21 cellular contexts compared by ENCODE assay signal in the genomic region with DNA sequence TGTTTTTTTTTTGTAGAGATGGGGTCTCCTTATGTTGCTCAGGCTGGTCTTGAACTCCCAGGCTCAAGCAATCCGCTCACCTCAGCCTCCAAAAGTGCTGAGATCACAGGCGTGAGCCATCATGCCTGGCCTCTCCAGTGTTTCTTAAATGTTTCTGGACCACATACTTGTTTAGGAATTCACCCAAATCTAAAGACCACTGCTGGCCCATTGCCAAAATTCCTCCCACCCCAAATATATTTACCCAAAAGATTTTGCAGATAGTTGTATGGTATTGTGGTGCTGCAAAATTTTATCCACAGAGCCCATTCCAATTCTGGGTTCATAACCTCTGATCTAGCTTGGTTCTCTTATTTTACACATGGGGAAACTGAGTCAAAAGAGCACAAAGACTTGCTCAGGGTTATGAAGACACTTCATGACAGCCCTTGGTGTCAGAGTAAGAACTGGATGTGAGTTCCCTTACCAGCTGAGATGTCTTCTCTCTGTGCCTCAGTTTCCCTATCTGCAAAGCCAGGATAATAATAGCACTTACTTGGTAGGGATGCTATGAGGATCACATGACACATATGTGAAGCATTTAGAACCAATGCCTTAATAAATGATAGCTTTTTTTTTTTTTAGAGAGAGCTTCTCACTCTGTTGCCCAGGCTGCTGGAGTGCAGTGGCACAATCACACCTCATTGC. TPM values are rescaled to one million over a fixed set of nuclear protein-coding genes. Genes with fewer than 3 reads are reported as not detected.
DNase-seq lines count a peak whose midpoint lies in the region; ATAC-seq, FAIRE-seq and TF ChIP-seq lines count a peak whose summit lies in the region.
"Had no signal": no experiment of that assay in that cellular context is flagged by ENCODE, and none has a peak within 500 bp of the region (broad histone marks: within the 10 kb centered on the region; RNA-seq: fewer than 3 reads in every experiment).

No MANE protein-coding gene starts in this region.

- H3K79me2 ChIP-seq in SK-N-SH (ENCODE audit: insufficient read depth) (no peaks in the 10 kb centered on the region), K562 (ENCODE audit: control insufficient read depth, insufficient read depth, low read length) (no peaks in the 10 kb centered on the region)

- H2AFZ ChIP-seq in SK-N-SH (ENCODE audit: low read depth) (no peak overlapping the region), K562 (ENCODE audit: low read depth, low read length) (no peak overlapping the region)
- H2AFZ ChIP-seq: GM23338 had no signal

- peaks cover 0 to 7% of the 10 kb centered on the region in 2 experiments; a peak in 1 of 4 replicates for H3K4me1 ChIP-seq in SK-N-SH (ENCODE audit: control insufficient read depth in 1 of 2, insufficient read depth in 2 of 2, low read depth in 1 of 2, low read length in 1 of 2)
- H3K4me1 ChIP-seq in K562 (replicated peaks in 1 of 2; ENCODE audit: control insufficient read depth in 2 of 2, insufficient read depth in 2 of 2, low read length in 2 of 2), result no peaks in the 10 kb centered on the region
- H3K4me1 ChIP-seq in liver (ENCODE audit: control insufficient read depth in 4 of 4, insufficient read depth in 4 of 4, low read length in 3 of 4), result peaks cover 15 to 48% (median 44%) of the 10 kb centered on the region in 4 donors
- peaks cover 0 to 57% (median 16%) of the 10 kb centered on the region in 6 donors for H3K4me1 ChIP-seq in spleen
- H3K4me1 ChIP-seq: BE2C had no signal

- ATAC-seq in SK-N-SH treated with all-trans-retinoic acid at 6 μM for 48 hours (no peak), K562 (no peak), GM21529 (IDR thresholded peaks at IDR 0.05; ENCODE audit: unreplicated experiment) (no peak), GM18498 (IDR thresholded peaks at IDR 0.05; ENCODE audit: unreplicated experiment) (no peak)

- 23% methylated on average over 2 of the region's 2 CpGs for WGBS in SK-N-SH (ENCODE audit: low lambda C conversion rate)
- WGBS in K562 (ENCODE audit: insufficient coverage, low coverage, missing lambda C conversion rate), result 0% methylated on average over 2 of the region's 2 CpGs
- WGBS in liver, result 96% methylated on average over 2 of the region's 2 CpGs
- WGBS in spleen, 5 donors, result 64 to 95% (median 89%) methylated on average over 2 of the region's 2 CpGs

- H3K4me3 ChIP-seq in SK-N-SH (ENCODE audit: low read depth in 2 of 2, low read length in 1 of 2) (no peak overlapping the region), K562 (no peak overlapping the region), liver (ENCODE audit: low read depth in 1 of 3, low read length in 3 of 3) (no peak overlapping the region), spleen (peak overlapping the region in 1 of 8 donors; percentile 51)
- H3K4me3 ChIP-seq: BLaER1 treated with 17β-estradiol and CSF1 and Interleukin-3, amounts not matched to agents 10 nM and 100 nM; GM23338 had no signal

- intact Hi-C loops in K562 (cut with micrococcal nuclease), result no loop called here
- intact Hi-C loops in spleen (cut with DNase I; ENCODE audit: low total_unique reads), result loop anchor here (5.0 kb wide), 1 partner anchor 289 kb away; no protein-coding TSS in a partner anchor

- H3K4me2 ChIP-seq in SK-N-SH (no peak overlapping the region), K562 (ENCODE audit: insufficient read depth, low read length) (no peak overlapping the region)
- H3K4me2 ChIP-seq: GM23338 had no signal

- TF ChIP-seq RAD21 in SK-N-SH (IDR thresholded peaks at IDR 0.05; ENCODE audit: low read length) (no peak), K562 (CRISPR knock-in tag; conservative IDR thresholded peaks at IDR 0.05 in 1 of 2, IDR thresholded peaks at IDR 0.05 in 1 of 2) (no peak), liver (IDR thresholded peaks at IDR 0.05) (no peak)

- H3K27me3 ChIP-seq in SK-N-SH (ENCODE audit: insufficient read depth) (peaks cover 22% of the 10 kb centered on the region; the same call in 1 of the 2 replicates), K562 (ENCODE audit: control insufficient read depth in 2 of 2, insufficient read depth in 2 of 2, low read length in 2 of 2) (peaks cover 3 to 16% of the 10 kb centered on the region in 2 experiments; a peak in 3 of 5 replicates), liver (ENCODE audit: control insufficient read depth in 4 of 4, insufficient read depth in 4 of 4, low read length in 3 of 4) (no peaks in the 10 kb centered on the region), spleen (replicated peaks in 1 of 7) (peaks cover 0 to 50% (median 0%) of the 10 kb centered on the region in 7 donors)
- H3K27me3 ChIP-seq: BE2C; BLaER1 treated with 17β-estradiol and CSF1 and Interleukin-3, amounts not matched to agents 10 nM and 100 nM had no signal

- H4K20me1 ChIP-seq in SK-N-SH (ENCODE audit: insufficient read depth) (no peaks in the 10 kb centered on the region), K562 (replicated peaks; ENCODE audit: control insufficient read depth, insufficient read depth, low read length) (no peaks in the 10 kb centered on the region)
- H4K20me1 ChIP-seq: BLaER1 treated with 17β-estradiol and CSF1 and Interleukin-3, amounts not matched to agents 10 nM and 100 nM had no signal

- TF ChIP-seq CTCF in SK-N-SH (IDR thresholded peaks at IDR 0.05) (no peak), K562 (IDR thresholded peaks at IDR 0.05 in 2 of 3, conservative IDR thresholded peaks at IDR 0.05 in 1 of 3; ENCODE audit: insufficient read depth in 2 of 3, low read depth in 1 of 3, low read length in 3 of 3) (no peak), liver (IDR thresholded peaks at IDR 0.05; ENCODE audit: low read depth, low read length, missing input control) (no peak), spleen (IDR thresholded peaks at IDR 0.05 in 8 of 11, conservative IDR thresholded peaks at IDR 0.05 in 3 of 11) (no peak)

- DNase-seq in SK-N-SH, result no peak
- no peak for DNase-seq in K562 (ENCODE audit: extremely low read depth in 1 of 4, low spot score in 3 of 4)
- no peak for DNase-seq in spleen
- no peak for DNase-seq in T-helper 1 cell
- DNase-seq: BE2C, COR-L47, DMS79 treated with DMSO at 0.1 percent for 48 hours, H9 had no signal

- no peaks in the 10 kb centered on the region for H3F3A ChIP-seq in SK-N-SH (replicated peaks; ENCODE audit: insufficient read depth)

- in situ Hi-C loops in K562 (cut with MboI), result loop anchor here (5.0 kb wide), 1 partner anchor 436 kb away; no protein-coding TSS in a partner anchor

- TF ChIP-seq EP300 in SK-N-SH (IDR thresholded peaks at IDR 0.05; ENCODE audit: borderline replicate concordance in 1 of 2, low read depth in 1 of 2, low read length in 1 of 2), result no peak
- TF ChIP-seq EP300 in K562 (IDR thresholded peaks at IDR 0.05; ENCODE audit: low read length), result no peak

- no TSS peak for BruUV-seq in K562 (replicated peaks; lab: Mats Ljungman, UMichigan)

- FAIRE-seq in K562 (lab: Jason Lieb, UNC), result no peak
- FAIRE-seq: A204.1 had no signal

- CTCF ChIA-PET in SK-N-SH (lab: Yijun Ruan, JAX) (interaction anchor here (0.7 to 8.0 kb wide), 10 partner anchors 10 to 450 kb away, joined by 3 to 49 read pairs (median 3); a partner anchor contains a TSS), K562 (lab: Yijun Ruan, JAX; ENCODE audit: low intra/inter-chr PET ratio) (interaction anchor here (0.6 to 1.1 kb wide), 4 partner anchors 13 to 61 kb away, joined by 3 to 4 read pairs (median 3); no protein-coding TSS in a partner anchor)

- TF ChIP-seq POLR2A in K562 (conservative IDR thresholded peaks at IDR 0.05) (no peak), spleen (IDR thresholded peaks at IDR 0.05) (no peak)

- no peaks in the 10 kb centered on the region for H3K9me2 ChIP-seq in SK-N-SH

- no peak overlapping the region for H3K27ac ChIP-seq in SK-N-SH (ENCODE audit: low read depth in 2 of 2, low read length in 1 of 2)
- H3K27ac ChIP-seq in K562 (ENCODE audit: extremely low read depth, low read depth, low read length), result no peak overlapping the region
- peak overlapping the region; percentile 86 to 97 for H3K27ac ChIP-seq in liver (ENCODE audit: low read depth in 1 of 2, low read length in 2 of 2)
- H3K27ac ChIP-seq in spleen, result peak overlapping the region in 6 of 8 donors; percentile 52 to 92 (median 85)
- H3K27ac ChIP-seq: 22Rv1 had no signal

- H3K36me3 ChIP-seq in SK-N-SH (replicated peaks in 1 of 2; ENCODE audit: control insufficient read depth in 1 of 2, insufficient read depth in 2 of 2, low read length in 1 of 2), result no peaks in the 10 kb centered on the region
- H3K36me3 ChIP-seq in K562 (ENCODE audit: control insufficient read depth, insufficient read depth, low read length), result no peaks in the 10 kb centered on the region
- no peaks in the 10 kb centered on the region for H3K36me3 ChIP-seq in liver (ENCODE audit: control insufficient read depth in 4 of 4, insufficient read depth in 3 of 4, low read depth in 1 of 4, low read length in 3 of 4)
- no peaks in the 10 kb centered on the region for H3K36me3 ChIP-seq in spleen
- H3K36me3 ChIP-seq: BE2C; BLaER1 treated with 17β-estradiol and CSF1 and Interleukin-3, amounts not matched to agents 10 nM and 100 nM had no signal

- H3K9ac ChIP-seq in SK-N-SH (no peak overlapping the region), K562 (ENCODE audit: insufficient read depth in 1 of 2, low read depth in 2 of 2, low read length in 2 of 2) (no peak overlapping the region), liver (ENCODE audit: low read depth in 1 of 2, low read length in 2 of 2) (no peak overlapping the region)

- POLR2A ChIA-PET in SK-N-SH (lab: Yijun Ruan, JAX) (no interaction called here), K562 (lab: Yijun Ruan, JAX) (interaction anchor here (0.6 to 0.9 kb wide), 3 partner anchors 8 to 288 kb away, joined by 3 to 4 read pairs (median 3); no protein-coding TSS in a partner anchor)

- H3K9me3 ChIP-seq in SK-N-SH (no peaks in the 10 kb centered on the region), K562 (replicated peaks; ENCODE audit: control insufficient read depth, insufficient read depth, low read depth, low read length) (no peaks in the 10 kb centered on the region), liver (ENCODE audit: control insufficient read depth in 4 of 4, low read length in 3 of 4) (peaks cover 0 to 1% (median 0%) of the 10 kb centered on the region in 4 donors), spleen (peaks cover 0 to 7% (median 4%) of the 10 kb centered on the region in 8 donors)
- H3K9me3 ChIP-seq: BE2C had no signal

- no peaks in the 10 kb centered on the region for H3K9me1 ChIP-seq in K562 (ENCODE audit: control insufficient read depth, insufficient read depth, low read length)

RNA-seq across cellular contexts. Expression of a gene that starts 10.9 kb away (rescaled TPM):
- polyA plus RNA-seq in SK-N-SH (2012; rRNA removed), result not detected in 2 replicates
- not detected in 2 replicates for polyA plus RNA-seq in SK-N-SH (2012; cell fraction: cytosol; rRNA removed)
- polyA plus RNA-seq in SK-N-SH (2012; cell fraction: nucleus; rRNA removed), result not detected in 2 replicates
- total RNA-seq in K562 (2011; cell fraction: chromatin; rRNA removed; ENCODE audit: low replicate concordance), result not detected in 2 replicates
- not detected in 2 replicates for total RNA-seq in K562 (2011; cell fraction: nucleolus; rRNA removed)
- not detected in 2 replicates for total RNA-seq in K562 (2011; cell fraction: nucleoplasm; rRNA removed)
- not detected in 2 replicates for total RNA-seq in K562 (2014; rRNA removed)
- total RNA-seq in K562 (2014; rRNA removed; fragmentation: Illumina TruSeq; extraction: Trizol), result not detected in 2 replicates
- not detected in 2 replicates for total RNA-seq in K562 (2015; rRNA removed; fragmentation: Illumina TruSeq; extraction: Trizol)
- total RNA-seq in K562 (2021), result not detected in 2 replicates
- not detected in 2 replicates for polyA plus RNA-seq in K562 (2011; rRNA removed)
- polyA plus RNA-seq in K562 (2011; cell fraction: cytosol; rRNA removed), result not detected in 2 replicates
- not detected in 2 replicates for polyA plus RNA-seq in K562 (2011; cell fraction: nucleus; rRNA removed)
- polyA plus RNA-seq in K562 (2012), result not detected in 2 replicates
- not detected in 2 replicates for polyA plus RNA-seq in K562 (2014; fragmentation: Illumina TruSeq; extraction: Trizol)
- not detected for polyA plus RNA-seq in K562 (2014; fragmentation: Nextera tagmentation; extraction: Ambion mirVana)
- not detected in 2 replicates for polyA plus RNA-seq in K562 (2014; rRNA removed)
- not detected in 2 replicates for polyA minus RNA-seq in K562 (2011; rRNA and poly(A)+ RNA removed)
- polyA minus RNA-seq in K562 (2011; cell fraction: cytosol; rRNA and poly(A)+ RNA removed), result not detected in 2 replicates
- polyA minus RNA-seq in K562 (2011; cell fraction: nucleus; rRNA and poly(A)+ RNA removed), result not detected in 2 replicates
- total RNA-seq in liver, result not detected
- not detected for polyA plus RNA-seq in liver
- not detected for total RNA-seq in spleen
- not detected for polyA plus RNA-seq in spleen
- total RNA-seq: Calu3; CD4-positive, alpha-beta memory T cell; Daoy; G401; GM23338; H4; H9 had no signal
- polyA plus RNA-seq: CD4-positive, alpha-beta memory T cell; GM23338 had no signal

RNA-seq across cellular contexts. Expression of a gene that starts 30.8 kb away (rescaled TPM):
- polyA plus RNA-seq in SK-N-SH (2012; rRNA removed) (3.6 and 5.9 TPM in 2 replicates), K562 (2011; rRNA removed) (0.28 and 0.57 TPM in 2 replicates), K562 (2014; fragmentation: Illumina TruSeq; extraction: Trizol) (0.30 TPM in 1 of 2 replicates, not detected in the other), K562 (2014; fragmentation: Nextera tagmentation; extraction: Ambion mirVana) (not detected), K562 (2014; rRNA removed) (0.84 and 1.8 TPM in 2 replicates), liver (1 to 10 TPM; 1.2 to 2.6 TPM), spleen (10 to 100 TPM in 2 of 3 donors, 1 to 10 TPM in 1; 7.8 to 22.4 (median 10.5) TPM)
- 0.84 and 1.7 TPM in 2 replicates for polyA plus RNA-seq in SK-N-SH (2012; cell fraction: cytosol; rRNA removed)
- polyA plus RNA-seq in SK-N-SH (2012; cell fraction: nucleus; rRNA removed), result 43.3 and 50.0 TPM in 2 replicates
- 2.3 and 5.9 TPM in 2 replicates for total RNA-seq in K562 (2011; cell fraction: chromatin; rRNA removed; ENCODE audit: low replicate concordance)
- total RNA-seq in K562 (2011; cell fraction: nucleolus; rRNA removed), result 2.6 and 5.5 TPM in 2 replicates
- 2.8 and 3.6 TPM in 2 replicates for total RNA-seq in K562 (2011; cell fraction: nucleoplasm; rRNA removed)
- total RNA-seq in K562 (2014; rRNA removed) (0.33 and 0.41 TPM in 2 replicates), K562 (2014; rRNA removed; fragmentation: Illumina TruSeq; extraction: Trizol) (not detected in 2 replicates), K562 (2015; rRNA removed; fragmentation: Illumina TruSeq; extraction: Trizol) (0.30 and 0.33 TPM in 2 replicates), K562 (2021) (0.29 and 1.2 TPM in 2 replicates), liver (10 to 100 TPM in 1 of 2 donors, 1 to 10 TPM in 1; 4.7 to 10.1 TPM), spleen (10 to 100 TPM in 6 of 7 donors, 1 to 10 TPM in 1; 9.2 to 33.8 (median 20.2) TPM)
- 0.72 and 1.2 TPM in 2 replicates for polyA plus RNA-seq in K562 (2011; cell fraction: cytosol; rRNA removed)
- 3.7 and 14.1 TPM in 2 replicates for polyA plus RNA-seq in K562 (2011; cell fraction: nucleus; rRNA removed)
- polyA plus RNA-seq in K562 (2012), result 0.76 and 1.1 TPM in 2 replicates
- 0.30 and 0.53 TPM in 2 replicates for polyA minus RNA-seq in K562 (2011; rRNA and poly(A)+ RNA removed)
- polyA minus RNA-seq in K562 (2011; cell fraction: cytosol; rRNA and poly(A)+ RNA removed), result 1.4 TPM in 1 of 2 replicates, not detected in the other
- 1.8 and 6.3 TPM in 2 replicates for polyA minus RNA-seq in K562 (2011; cell fraction: nucleus; rRNA and poly(A)+ RNA removed)
- total RNA-seq: Calu3 had no signal

RNA-seq across cellular contexts. Expression of a gene that starts 57.2 kb away (rescaled TPM):
- polyA plus RNA-seq in SK-N-SH (2012; rRNA removed) (not detected in 2 replicates), K562 (2011; rRNA removed) (not detected in 2 replicates), K562 (2014; fragmentation: Illumina TruSeq; extraction: Trizol) (not detected in 2 replicates), K562 (2014; fragmentation: Nextera tagmentation; extraction: Ambion mirVana) (not detected), K562 (2014; rRNA removed) (not detected in 2 replicates), liver (not detected), spleen (not detected)
- polyA plus RNA-seq in SK-N-SH (2012; cell fraction: cytosol; rRNA removed), result not detected in 2 replicates
- polyA plus RNA-seq in SK-N-SH (2012; cell fraction: nucleus; rRNA removed), result not detected in 2 replicates
- total RNA-seq in K562 (2011; cell fraction: chromatin; rRNA removed; ENCODE audit: low replicate concordance), result not detected in 2 replicates
- total RNA-seq in K562 (2011; cell fraction: nucleolus; rRNA removed), result not detected in 2 replicates
- not detected in 2 replicates for total RNA-seq in K562 (2011; cell fraction: nucleoplasm; rRNA removed)
- total RNA-seq in K562 (2014; rRNA removed) (not detected in 2 replicates), K562 (2014; rRNA removed; fragmentation: Illumina TruSeq; extraction: Trizol) (not detected in 2 replicates), K562 (2015; rRNA removed; fragmentation: Illumina TruSeq; extraction: Trizol) (not detected in 2 replicates), K562 (2021) (not detected in 2 replicates), liver (not detected), spleen (not detected)
- polyA plus RNA-seq in K562 (2011; cell fraction: cytosol; rRNA removed), result not detected in 2 replicates
- not detected in 2 replicates for polyA plus RNA-seq in K562 (2011; cell fraction: nucleus; rRNA removed)
- polyA plus RNA-seq in K562 (2012), result 0.33 and 0.72 TPM in 2 replicates
- not detected in 2 replicates for polyA minus RNA-seq in K562 (2011; rRNA and poly(A)+ RNA removed)
- not detected in 2 replicates for polyA minus RNA-seq in K562 (2011; cell fraction: cytosol; rRNA and poly(A)+ RNA removed)
- polyA minus RNA-seq in K562 (2011; cell fraction: nucleus; rRNA and poly(A)+ RNA removed), result not detected in 2 replicates
- total RNA-seq: Calu3; CD4-positive, alpha-beta memory T cell; Daoy; G401; GM23338; H4; H9 had no signal
- polyA plus RNA-seq: CD4-positive, alpha-beta memory T cell; GM23338 had no signal

Comparison
In these comparisons a context has a peak if more than half of its experiments do, and no peak if none do; other contexts are left out.
1. H3K27ac ChIP-seq: peak in liver (2 of 2) and spleen (6 of 8); none in SK-N-SH (0 of 2) and K562 (single experiment).